15 cellular contexts compared by ENCODE assay signal in the genomic region with DNA sequence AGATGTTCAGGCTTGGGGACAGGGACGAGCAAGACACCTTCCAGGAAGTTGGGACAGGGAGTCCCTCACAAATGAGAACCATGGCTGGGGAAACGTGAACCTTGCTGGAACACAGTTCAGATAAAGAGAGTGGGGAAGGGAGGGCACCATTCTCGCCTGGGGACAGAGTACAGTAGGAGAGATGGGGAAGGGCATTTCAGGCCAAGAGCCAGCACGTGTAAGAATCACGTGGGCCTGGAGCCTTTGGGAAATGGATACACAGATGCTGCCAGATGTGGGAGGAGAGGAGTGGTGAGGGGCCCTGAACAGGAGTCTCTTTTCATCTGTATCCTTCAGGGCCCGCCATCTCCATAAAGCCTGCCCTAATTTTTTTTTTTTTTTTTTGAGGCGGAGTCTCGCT. TPM values are rescaled to one million over a fixed set of nuclear protein-coding genes. Genes with fewer than 3 reads are reported as not detected.
DNase-seq lines count a peak whose midpoint lies in the region; TF ChIP-seq lines count a peak whose summit lies in the region.
"Had no signal": no experiment of that assay in that cellular context is flagged by ENCODE, and none has a peak within 500 bp of the region (broad histone marks: within the 10 kb centered on the region; RNA-seq: fewer than 3 reads in every experiment).

No MANE protein-coding gene starts in this region.

- H3K27me3 ChIP-seq in transverse colon: no peaks in the 10 kb centered on the region

- in situ Hi-C loops in transverse colon (cut with MboI; ENCODE audit: low pct_ligation_motif_present in 1 of 4, low pct_unique_long_range_greater_than_20kb in 1 of 4, low sequenced_read_pairs in 3 of 4): loop anchor here in 1 of 4 donors (25.0 kb wide), 1 partner anchor 185 kb away; no protein-coding TSS in a partner anchor

- H3K9me3 Mint-ChIP-seq in activated T-cell treated with anti-CD3 and anti-CD28 coated beads, Interleukin-2, amount 50 U/mL, for 24 hours: no peaks in the 10 kb centered on the region
- H3K9me3 Mint-ChIP-seq: natural killer cell had no signal

- peak overlapping the region; percentile 5 for H3K27ac Mint-ChIP-seq in activated T-cell treated with anti-CD3 and anti-CD28 coated beads, Interleukin-2, amount 50 U/mL, for 24 hours
- H3K27ac Mint-ChIP-seq: natural killer cell had no signal

- H3K27ac ChIP-seq in transverse colon: peak overlapping the region; percentile 87 to 91 (median 88)
- H3K27ac ChIP-seq: A549, thoracic aorta had no signal

- peaks cover 18 to 73% (median 52%) of the 10 kb centered on the region in 4 donors for H3K4me1 ChIP-seq in transverse colon

- no peak overlapping the region for H3K4me3 Mint-ChIP-seq in activated T-cell treated with anti-CD3 and anti-CD28 coated beads, Interleukin-2, amount 50 U/mL, for 24 hours
- H3K4me3 Mint-ChIP-seq: natural killer cell had no signal

- TF ChIP-seq CTCF in transverse colon (IDR thresholded peaks at IDR 0.05): no peak
- TF ChIP-seq CTCF in GM10248 (IDR thresholded peaks at IDR 0.05; ENCODE audit: control extremely low read depth, extremely low read depth, low read depth, missing control alignments): no peak

- no peak for TF ChIP-seq EP300 in transverse colon (IDR thresholded peaks at IDR 0.05; ENCODE audit: low read depth)

- H3K4me1 Mint-ChIP-seq in activated T-cell treated with anti-CD3 and anti-CD28 coated beads, Interleukin-2, amount 50 U/mL, for 24 hours (ENCODE audit: low read depth): no peaks in the 10 kb centered on the region

- peaks cover 54% of the 10 kb centered on the region for H3K36me3 Mint-ChIP-seq in activated T-cell treated with anti-CD3 and anti-CD28 coated beads, Interleukin-2, amount 50 U/mL, for 24 hours (ENCODE audit: low read depth)
- H3K36me3 Mint-ChIP-seq: natural killer cell had no signal

- intact Hi-C loops in transverse colon (cut with DNase I; ENCODE audit: low total_unique reads): no loop called here

- H3K36me3 ChIP-seq in transverse colon: peaks cover 0 to 3% (median under 1%) of the 10 kb centered on the region in 4 donors

- CTCF ChIA-PET in GM10248 (lab: Yijun Ruan, JAX): no interaction called here

- no peaks in the 10 kb centered on the region for H3K9me3 ChIP-seq in transverse colon
- H3K9me3 ChIP-seq: A549, thoracic aorta had no signal

- WGBS in transverse colon (ENCODE audit: low coverage in 1 of 2), 2 donors: 56 to 80% methylated on average over 3 to 8 of the region's 8 CpGs

- POLR2A ChIA-PET in GM10248 (lab: Yijun Ruan, JAX): no interaction called here

- DNase-seq in activated T-cell treated with anti-CD3 and anti-CD28 coated beads, Interleukin-2, amount 50 U/mL, for 24 hours: peak; percentile 18
- DNase-seq in activated T-cell treated with anti-CD3 and anti-CD28 coated beads, Interleukin-2, amount 50 U/mL, for 48 hours: no peak
- DNase-seq in left kidney (ENCODE audit: low read depth, low spot score) (peak; percentile 51), transverse colon (peak; percentile 74), GM10248 (ENCODE audit: extremely low spot score) (no peak), HuH-7.5 (ENCODE audit: low spot score) (no peak)
- DNase-seq: activated CD4-positive, CD25-positive, alpha-beta regulatory T cell; amniotic stem cell; effector memory CD4-positive, alpha-beta T cell; kidney; natural killer cell; NCI-H1092 had no signal

- no peaks in the 10 kb centered on the region for H3K27me3 Mint-ChIP-seq in activated T-cell treated with anti-CD3 and anti-CD28 coated beads, Interleukin-2, amount 50 U/mL, for 24 hours

- no peak for TF ChIP-seq POLR2A in transverse colon (IDR thresholded peaks at IDR 0.05)

- H3K4me3 ChIP-seq in transverse colon: no peak overlapping the region
- H3K4me3 ChIP-seq: A549, skin epidermis, thoracic aorta had no signal

RNA-seq across cellular contexts. Expression of a gene that starts 13.7 kb away (rescaled TPM):
- 100 to 1,000 TPM; 167 to 272 (median 265) TPM for total RNA-seq in transverse colon

RNA-seq across cellular contexts. Expression of a gene that starts 14.1 kb away (rescaled TPM):
- total RNA-seq in transverse colon: 100 to 1,000 TPM; 158 to 320 (median 207) TPM

RNA-seq across cellular contexts. Expression of a gene that starts 14.3 kb away (rescaled TPM):
- 10 to 100 TPM in 1 of 4 donors, 1 to 10 TPM in 3; 1.8 to 12.7 (median 8.5) TPM for total RNA-seq in transverse colon

RNA-seq across cellular contexts. Expression of a gene that starts 37.4 kb away (rescaled TPM):
- 1 to 10 TPM; 1.1 to 4.9 (median 2.6) TPM for total RNA-seq in transverse colon

RNA-seq across cellular contexts. Expression of a gene that starts 41.1 kb away (rescaled TPM):
- 100 to 1,000 TPM in 3 of 4 donors, 10 to 100 TPM in 1; 80.8 to 157 (median 111) TPM for total RNA-seq in transverse colon

Comparison
In these comparisons a context has a peak if more than half of its experiments do, and no peak if none do; other contexts are left out.
1. DNase-seq: peak in activated T-cell treated with anti-CD3 and anti-CD28 coated beads, Interleukin-2, amount 50 U/mL, for 24 hours (single experiment), left kidney (single experiment) and transverse colon (single experiment); none in activated T-cell treated with anti-CD3 and anti-CD28 coated beads, Interleukin-2, amount 50 U/mL, for 48 hours (0 of 2), GM10248 (single experiment) and HuH-7.5 (single experiment).